ENCODE assay signal across 15 cellular contexts in genomic region chr2:22600166-22600565, GRCh38.
A peak's percentile ranks its signal among the peaks of the same experiment; 100 is the strongest.
DNase-seq lines count a peak whose midpoint lies in the region; ATAC-seq, FAIRE-seq and TF ChIP-seq lines count a peak whose summit lies in the region.
"Had no signal": no experiment of that assay in that cellular context is flagged by ENCODE, and none has a peak within 500 bp of the region (broad histone marks: within the 10 kb centered on the region; RNA-seq: fewer than 3 reads in every experiment).

No MANE protein-coding gene starts in this region.

- no peak for ATAC-seq in HG02885 (IDR thresholded peaks at IDR 0.05; ENCODE audit: poor library complexity, unreplicated experiment)

- DNase-seq in H7 (peak; percentile 7), H1 (ENCODE audit: low read depth in 1 of 2, low spot score in 2 of 2) (no peak), iPS DF 4.7 (ENCODE audit: extremely low read depth, low spot score) (peak; percentile 14), ecto neural progenitor cell (ENCODE audit: low spot score) (no peak), glutamatergic neuron (no peak), HuH-7 (ENCODE audit: low spot score) (no peak)
- DNase-seq: ACHN; CD4-positive, CD25-positive, alpha-beta regulatory T cell; GM23248; HCEC 1CT; HFFc6 had no signal

- H2BK120ac ChIP-seq in H1 (replicated peaks; ENCODE audit: low read depth, low read length), result no peak overlapping the region

- CTCF ChIA-PET in H1 (lab: Charles Lee; ENCODE audit: partially characterized antibody), result interaction anchor here (1.7 kb wide), 1 partner anchor 28 kb away, joined by 5 read pairs; no protein-coding TSS in a partner anchor

- H4K8ac ChIP-seq in H1 (ENCODE audit: extremely low read depth, insufficient read depth, low read length), result no peak overlapping the region

- POLR2A ChIA-PET in H1 (lab: Charles Lee; ENCODE audit: partially characterized antibody), result no interaction called here

- H2BK12ac ChIP-seq in H1 (ENCODE audit: low read depth, low read length), result no peak overlapping the region

- H3K27ac ChIP-seq in H1 (ENCODE audit: low read depth, low read length), result no peak overlapping the region
- H3K27ac ChIP-seq: BLaER1 treated with 17β-estradiol and CSF1 and Interleukin-3, amounts not matched to agents 10 nM and 100 nM; GM23248; HL-60 had no signal

- TF ChIP-seq EP300 in H1 (IDR thresholded peaks at IDR 0.05; ENCODE audit: borderline replicate concordance in 1 of 2, low read depth in 2 of 2, low read length in 2 of 2), result no peak

- H3K4me2 ChIP-seq in H1 (ENCODE audit: insufficient read depth in 1 of 2, low read depth in 2 of 2, low read length in 2 of 2), result no peak overlapping the region
- H3K4me2 ChIP-seq: BLaER1 treated with 17β-estradiol and CSF1 and Interleukin-3, amounts not matched to agents 10 nM and 100 nM had no signal

- no peaks in the 10 kb centered on the region for H3K27me3 ChIP-seq in H7 (ENCODE audit: control insufficient read depth, insufficient read depth, low read length)
- H3K27me3 ChIP-seq in H1 (replicated peaks in 1 of 4; ENCODE audit: control insufficient read depth in 3 of 4, extremely low read depth in 1 of 4, insufficient read depth in 3 of 4, low read length in 3 of 4), result no peaks in the 10 kb centered on the region
- H3K27me3 ChIP-seq: BLaER1 treated with 17β-estradiol and CSF1 and Interleukin-3, amounts not matched to agents 10 nM and 100 nM had no signal

- H3K23ac ChIP-seq in H1 (ENCODE audit: insufficient read length), result no peak overlapping the region

- H3K56ac ChIP-seq in H1 (replicated peaks; ENCODE audit: insufficient read length, low read depth, low read length), result no peak overlapping the region

- no peak overlapping the region for H4K91ac ChIP-seq in H1 (replicated peaks; ENCODE audit: insufficient read length, low read length)

- no peaks in the 10 kb centered on the region for H3K79me2 ChIP-seq in H1 (ENCODE audit: control insufficient read depth in 1 of 2, insufficient read depth in 2 of 2, low read length in 2 of 2)

- H2AFZ ChIP-seq in H1 (ENCODE audit: low read length), result no peak overlapping the region; the same call in 1 of the 2 replicates
- H2AFZ ChIP-seq: GM23248 had no signal

- H3K4ac ChIP-seq in H1 (replicated peaks; ENCODE audit: insufficient read length, low read depth, low read length), result no peak overlapping the region

- no peak overlapping the region for H4K5ac ChIP-seq in H1 (ENCODE audit: insufficient read length, low read depth, low read length)

- H3K9me3 ChIP-seq in H1 (ENCODE audit: insufficient read depth in 2 of 2, low read depth in 1 of 2, low read length in 1 of 2), result no peaks in the 10 kb centered on the region
- H3K9me3 ChIP-seq: BLaER1 treated with 17β-estradiol and CSF1 and Interleukin-3, amounts not matched to agents 10 nM and 100 nM had no signal

- TF ChIP-seq RAD21 in H1 (IDR thresholded peaks at IDR 0.05 in 1 of 2, conservative IDR thresholded peaks at IDR 0.05 in 1 of 2; ENCODE audit: low read depth in 2 of 2, low read length in 2 of 2), result peak in 1 of 2 experiments; percentile 29; a peak in 2 of 4 replicates

- H3K14ac ChIP-seq in H1 (ENCODE audit: insufficient read length), result no peak overlapping the region

- H3K23me2 ChIP-seq in H1 (ENCODE audit: low read depth, low read length), result no peaks in the 10 kb centered on the region

- no peak overlapping the region for H2BK20ac ChIP-seq in H1 (ENCODE audit: low read length)

- H3K27me3 Mint-ChIP-seq in nephron (ENCODE audit: low read depth) (peaks cover 20% of the 10 kb centered on the region), glutamatergic neuron (ENCODE audit: unreplicated experiment) (no peaks in the 10 kb centered on the region)
- H3K27me3 Mint-ChIP-seq: CD4-positive, CD25-positive, alpha-beta regulatory T cell had no signal

- no peaks in the 10 kb centered on the region for H3K9me3 Mint-ChIP-seq in nephron
- no peaks in the 10 kb centered on the region for H3K9me3 Mint-ChIP-seq in glutamatergic neuron (ENCODE audit: unreplicated experiment)

- no peak for FAIRE-seq in H1 (lab: Jason Lieb, UNC)

- WGBS in H1 (ENCODE audit: extremely low coverage in 1 of 2, insufficient coverage in 1 of 2, insufficient read length in 1 of 2, insufficient replicate concordance in 2 of 2, low coverage in 1 of 2, low lambda C conversion rate in 2 of 2, missing lambda C conversion rate in 1 of 2), 2 experiments, result 64% methylated on average over 2 of the region's 2 CpGs; no CpG with 5 or more reads in 1 of the 2 experiments

- H3K79me1 ChIP-seq in H1 (ENCODE audit: low read depth, low read length), result no peaks in the 10 kb centered on the region

- H2BK15ac ChIP-seq in H1 (ENCODE audit: low read length), result no peak overlapping the region

- H2AK5ac ChIP-seq in H1 (ENCODE audit: low read depth, low read length), result no peak overlapping the region

- no peak for TF ChIP-seq POLR2A in H1 (IDR thresholded peaks at IDR 0.05; ENCODE audit: control extremely low read depth in 1 of 2, low read depth in 2 of 2, low read length in 2 of 2)

- H3K4me3 Mint-ChIP-seq in nephron, result no peak overlapping the region
- no peak overlapping the region for H3K4me3 Mint-ChIP-seq in glutamatergic neuron (ENCODE audit: unreplicated experiment)
- H3K4me3 Mint-ChIP-seq: CD4-positive, CD25-positive, alpha-beta regulatory T cell; HFFc6 had no signal

- H3K27ac Mint-ChIP-seq in nephron (peak overlapping the region in 2 of 3 experiments; percentile 5 to 25), glutamatergic neuron (ENCODE audit: unreplicated experiment) (no peak overlapping the region)
- H3K27ac Mint-ChIP-seq: CD4-positive, CD25-positive, alpha-beta regulatory T cell; HFFc6 had no signal

- H3K36me3 ChIP-seq in H7 (replicated peaks; ENCODE audit: control insufficient read depth, insufficient read depth, low read length) (no peaks in the 10 kb centered on the region), H1 (ENCODE audit: control insufficient read depth in 2 of 4, insufficient read depth in 4 of 4, low read length in 3 of 4) (no peaks in the 10 kb centered on the region)
- H3K36me3 ChIP-seq: BLaER1 treated with 17β-estradiol and CSF1 and Interleukin-3, amounts not matched to agents 10 nM and 100 nM had no signal

- no peak overlapping the region for H3K9ac ChIP-seq in H1 (replicated peaks in 1 of 4; ENCODE audit: extremely low read depth in 1 of 4, low read depth in 3 of 4, low read length in 3 of 4)
- H3K9ac ChIP-seq: BLaER1 treated with 17β-estradiol and CSF1 and Interleukin-3, amounts not matched to agents 10 nM and 100 nM; GM23248 had no signal

- H3K4me3 ChIP-seq in H7 (ENCODE audit: insufficient read depth, low read depth, low read length), result no peak overlapping the region
- no peak overlapping the region for H3K4me3 ChIP-seq in H1 (ENCODE audit: extremely low read depth in 1 of 4, insufficient read depth in 2 of 4, low read depth in 3 of 4, low read length in 4 of 4)
- H3K4me3 ChIP-seq: BLaER1 treated with 17β-estradiol and CSF1 and Interleukin-3, amounts not matched to agents 10 nM and 100 nM; GM23248 had no signal

- H3K18ac ChIP-seq in H1 (ENCODE audit: extremely low read depth, low read length), result no peak overlapping the region

- no peak overlapping the region for H2BK5ac ChIP-seq in H1 (ENCODE audit: low read depth, low read length)

- H3K4me1 Mint-ChIP-seq in nephron (peaks cover 29% of the 10 kb centered on the region), glutamatergic neuron (ENCODE audit: low read depth, unreplicated experiment) (peaks cover 3% of the 10 kb centered on the region)
- H3K4me1 Mint-ChIP-seq: CD4-positive, CD25-positive, alpha-beta regulatory T cell had no signal

- H4K20me1 ChIP-seq in H1 (replicated peaks in 1 of 2; ENCODE audit: control insufficient read depth in 1 of 2, insufficient read depth in 2 of 2, low read length in 2 of 2), result no peaks in the 10 kb centered on the region
- H4K20me1 ChIP-seq: BLaER1 treated with 17β-estradiol and CSF1 and Interleukin-3, amounts not matched to agents 10 nM and 100 nM had no signal

- H3K4me1 ChIP-seq in H1 (replicated peaks in 1 of 4; ENCODE audit: control insufficient read depth in 3 of 4, insufficient read depth in 4 of 4, low read length in 3 of 4), result no peaks in the 10 kb centered on the region; a peak in 1 of 7 replicates
- H3K4me1 ChIP-seq: BLaER1 treated with 17β-estradiol and CSF1 and Interleukin-3, amounts not matched to agents 10 nM and 100 nM had no signal

- no peaks in the 10 kb centered on the region for H3K36me3 Mint-ChIP-seq in nephron (ENCODE audit: low read depth)
- H3K36me3 Mint-ChIP-seq in glutamatergic neuron (ENCODE audit: unreplicated experiment), result no peaks in the 10 kb centered on the region
- H3K36me3 Mint-ChIP-seq: CD4-positive, CD25-positive, alpha-beta regulatory T cell had no signal

- TF ChIP-seq CTCF in H1 (IDR thresholded peaks at IDR 0.05; ENCODE audit: control extremely low read depth in 1 of 3, insufficient read depth in 1 of 3, low read depth in 1 of 3, low read length in 3 of 3) (no peak), nephron (IDR thresholded peaks at IDR 0.05; ENCODE audit: unreplicated experiment in 3 of 3) (no peak), glutamatergic neuron (IDR thresholded peaks at IDR 0.05; ENCODE audit: partially characterized antibody, unreplicated experiment) (no peak)

TF ChIP-seq in H1, 55 proteins besides CTCF, POLR2A, EP300 and RAD21:
- TF ChIP-seq GABPA (IDR thresholded peaks at IDR 0.05; ENCODE audit: borderline replicate concordance, insufficient read depth, low read length) (no peak), SUZ12 (IDR thresholded peaks at IDR 0.05; ENCODE audit: low read length) (no peak), RXRA (IDR thresholded peaks at IDR 0.05; ENCODE audit: insufficient read depth, low read depth, low read length) (0 out of 2 replicates have a peak, but pooled peaks have one; percentile 30), TEAD4 (IDR thresholded peaks at IDR 0.05; ENCODE audit: low read depth, low read length) (peak; percentile 34; the same call in 1 of the 2 replicates), TAF7 (optimal IDR thresholded peaks at IDR 0.05; ENCODE audit: borderline replicate concordance, low read depth, low read length) (no peak), ASH2L (IDR thresholded peaks at IDR 0.05; ENCODE audit: low read length) (no peak)

Comparison
In these comparisons a context has a peak if more than half of its experiments do, and no peak if none do; other contexts are left out.
1. DNase-seq: peak in H7 (single experiment) and iPS DF 4.7 (single experiment); none in H1 (0 of 2), ecto neural progenitor cell (single experiment), glutamatergic neuron (single experiment) and HuH-7 (single experiment).